Comparison of ENCODE assay signal across 10 cellular contexts in genomic region chr10:72223743-72224101, GRCh38. TPM values are rescaled to one million over a fixed set of nuclear protein-coding genes. Genes with fewer than 3 reads are reported as not detected.
DNase-seq lines count a peak whose midpoint lies in the region; ATAC-seq and TF ChIP-seq lines count a peak whose summit lies in the region.
"Had no signal": no experiment of that assay in that cellular context is flagged by ENCODE, and none has a peak within 500 bp of the region (broad histone marks: within the 10 kb centered on the region; RNA-seq: fewer than 3 reads in every experiment).

No MANE protein-coding gene starts in this region.

- ATAC-seq in sciatic nerve, result peak; percentile 46

- WGBS in smooth muscle cell (ENCODE audit: low lambda C conversion rate), result 92% methylated on average over 1 of the region's 1 CpG

- intact Hi-C loops in sciatic nerve (cut with DNase I), result no loop called here

- no peak overlapping the region; the same call in 1 of the 2 replicates for H3K4me2 ChIP-seq in DOHH2 (ENCODE audit: low read length)
- H3K4me2 ChIP-seq in smooth muscle cell, result no peak overlapping the region

- DNase-seq in Peyer's patch (peak in 1 of 3 donors; percentile 46), fibroblast of mammary gland (ENCODE audit: low read depth) (peak; percentile 40), sciatic nerve (ENCODE audit: low spot score) (peak; percentile 50), smooth muscle cell (lab: John Stamatoyannopoulos, UW; ENCODE audit: unreplicated experiment) (no peak), GOT3 (lab: John Stamatoyannopoulos, UW) (no peak), GM13976 (ENCODE audit: low spot score) (no peak), T-helper 9 cell (no peak)
- DNase-seq: left cardiac atrium, MG63 had no signal

- TF ChIP-seq CTCF in DOHH2 (IDR thresholded peaks at IDR 0.05; ENCODE audit: low read depth, low read length, poor library complexity, severe bottlenecking) (no peak), Peyer's patch (IDR thresholded peaks at IDR 0.05) (no peak), fibroblast of mammary gland (conservative IDR thresholded peaks at IDR 0.05; ENCODE audit: control insufficient read depth, insufficient read depth, low read depth, low read length) (no peak), smooth muscle cell (IDR thresholded peaks at IDR 0.05; ENCODE audit: borderline replicate concordance, insufficient read depth, poor library complexity, severe bottlenecking) (no peak), GM13976 (IDR thresholded peaks at IDR 0.05; ENCODE audit: borderline replicate concordance, control extremely low read depth, extremely low read depth, insufficient read depth, missing control alignments) (no peak)

- H3K9ac ChIP-seq in smooth muscle cell (ENCODE audit: low read depth), result no peak overlapping the region

- peaks cover 53% of the 10 kb centered on the region for H3K4me1 ChIP-seq in DOHH2 (ENCODE audit: control insufficient read depth, low read length)
- H3K4me1 ChIP-seq in Peyer's patch, result peaks cover 0 to 29% (median 14%) of the 10 kb centered on the region in 4 donors
- H3K4me1 ChIP-seq in smooth muscle cell (ENCODE audit: low read depth), result no peaks in the 10 kb centered on the region

- H3K4me3 ChIP-seq in DOHH2 (ENCODE audit: low read length), result no peak overlapping the region
- H3K4me3 ChIP-seq in Peyer's patch, result no peak overlapping the region
- no peak overlapping the region for H3K4me3 ChIP-seq in fibroblast of mammary gland (ENCODE audit: control insufficient read depth, low read depth, low read length)
- no peak overlapping the region for H3K4me3 ChIP-seq in smooth muscle cell
- H3K4me3 ChIP-seq: MG63 had no signal

- TF ChIP-seq POLR2A in Peyer's patch (IDR thresholded peaks at IDR 0.05), result no peak

- H3K27ac ChIP-seq in DOHH2 (ENCODE audit: low read depth, low read length) (peak overlapping the region; percentile 31), Peyer's patch (peak overlapping the region; percentile 47 to 69 (median 55)), smooth muscle cell (ENCODE audit: low read depth) (no peak overlapping the region)

- H4K20me1 ChIP-seq in DOHH2 (ENCODE audit: control insufficient read depth, insufficient read depth, low read depth, low read length) (no peaks in the 10 kb centered on the region; the same call in 1 of the 2 replicates), smooth muscle cell (ENCODE audit: low read depth) (no peaks in the 10 kb centered on the region)

- in situ Hi-C loops in GM13976 (cut with MboI; ENCODE audit: low sequenced_read_pairs, unreplicated experiment), result loop anchor here (10.0 kb wide), 2 partner anchors 111 to 179 kb away; no protein-coding TSS in a partner anchor

- H3F3A ChIP-seq in DOHH2 (ENCODE audit: control insufficient read depth, insufficient read depth) (peaks cover 15% of the 10 kb centered on the region), smooth muscle cell (ENCODE audit: low read depth) (peaks cover 5% of the 10 kb centered on the region)

- H3K9me2 ChIP-seq in DOHH2 (replicated peaks; ENCODE audit: control insufficient read depth, low read length), result no peaks in the 10 kb centered on the region

- H3K36me3 ChIP-seq in DOHH2 (ENCODE audit: control insufficient read depth, low read length) (peaks cover 59% of the 10 kb centered on the region), Peyer's patch (peaks cover 0 to 37% (median 0%) of the 10 kb centered on the region in 3 donors), smooth muscle cell (ENCODE audit: low read depth) (no peaks in the 10 kb centered on the region)

- H3K79me2 ChIP-seq in DOHH2 (ENCODE audit: control insufficient read depth, low read length), result peaks cover 82% of the 10 kb centered on the region
- H3K79me2 ChIP-seq in smooth muscle cell (ENCODE audit: low read depth), result peaks cover 46% of the 10 kb centered on the region

- H3K9me3 ChIP-seq in DOHH2 (ENCODE audit: control insufficient read depth, insufficient read depth, low read length) (no peaks in the 10 kb centered on the region), Peyer's patch (no peaks in the 10 kb centered on the region), smooth muscle cell (replicated peaks; ENCODE audit: low read depth) (no peaks in the 10 kb centered on the region)
- H3K9me3 ChIP-seq: MG63 had no signal

- H2AFZ ChIP-seq in smooth muscle cell (ENCODE audit: low read depth), result no peak overlapping the region

- H3K27me3 ChIP-seq in DOHH2 (ENCODE audit: control insufficient read depth, low read length), result no peaks in the 10 kb centered on the region
- H3K27me3 ChIP-seq in Peyer's patch, result no peaks in the 10 kb centered on the region
- H3K27me3 ChIP-seq in smooth muscle cell (ENCODE audit: low read depth), result no peaks in the 10 kb centered on the region
- H3K27me3 ChIP-seq: MG63 had no signal

RNA-seq across cellular contexts. Expression of gene ASCC1, which starts 7.6 kb away (rescaled TPM):
- total RNA-seq in Peyer's patch (10 to 100 TPM in 3 of 4 donors, 1 to 10 TPM in 1; 9.7 to 48.7 (median 21.5) TPM), sciatic nerve (37.4 TPM), smooth muscle cell (28.1 and 37.0 TPM in 2 replicates)
- 24.0 and 24.7 TPM in 2 replicates for polyA plus RNA-seq in smooth muscle cell

RNA-seq across cellular contexts. Expression of gene ANAPC16, which starts 7.9 kb away (rescaled TPM):
- total RNA-seq in Peyer's patch (10 to 100 TPM; 55.0 to 73.4 (median 60.6) TPM), sciatic nerve (76.1 TPM), smooth muscle cell (50.8 and 81.8 TPM in 2 replicates)
- 76.4 and 80.8 TPM in 2 replicates for polyA plus RNA-seq in smooth muscle cell

RNA-seq across cellular contexts. Expression of gene DDIT4, which starts 50.0 kb away (rescaled TPM):
- total RNA-seq in Peyer's patch (100 to 1,000 TPM in 3 of 4 donors, 10 to 100 TPM in 1; 80.6 to 275 (median 123) TPM), sciatic nerve (232 TPM), smooth muscle cell (161 and 198 TPM in 2 replicates)
- 248 and 299 TPM in 2 replicates for polyA plus RNA-seq in smooth muscle cell

Comparison
In these comparisons a context has a peak if more than half of its experiments do, and no peak if none do; other contexts are left out.
1. DNase-seq: peak in fibroblast of mammary gland (single experiment) and sciatic nerve (single experiment); none in smooth muscle cell (single experiment), GOT3 (single experiment), GM13976 (single experiment) and T-helper 9 cell (single experiment).